8 cellular contexts compared by ENCODE assay signal in genomic region chr1:205226868-205227583, GRCh38. TPM values are rescaled to one million over a fixed set of nuclear protein-coding genes. Genes with fewer than 3 reads are reported as not detected.
DNase-seq lines count a peak whose midpoint lies in the region; ATAC-seq, FAIRE-seq and TF ChIP-seq lines count a peak whose summit lies in the region.

No MANE protein-coding gene starts in this region.

- H3K79me2 ChIP-seq in DOHH2 (ENCODE audit: control insufficient read depth, low read length) = no peaks in the 10 kb centered on the region

- peaks cover 56% of the 10 kb centered on the region for H3K27me3 ChIP-seq in DOHH2 (ENCODE audit: control insufficient read depth, low read length)
- no peaks in the 10 kb centered on the region for H3K27me3 ChIP-seq in suprapubic skin

- DNase-seq in NCI-H1048 (lab: John Stamatoyannopoulos, UW) (peak; percentile 18), astrocyte of the spinal cord (ENCODE audit: low read depth, low spot score) (peak; percentile 41), left kidney (ENCODE audit: low read depth, low spot score) (peak; percentile 41), suprapubic skin (ENCODE audit: low spot score in 2 of 2) (no peak), GM12892 (ENCODE audit: insufficient read length) (no peak), iPS-NIHi11 (ENCODE audit: low spot score) (no peak)

- no peak for TF ChIP-seq CTCF in DOHH2 (IDR thresholded peaks at IDR 0.05; ENCODE audit: low read depth, low read length, poor library complexity, severe bottlenecking)
- TF ChIP-seq CTCF in astrocyte of the spinal cord (IDR thresholded peaks at IDR 0.05; ENCODE audit: low read depth, low read length) = no peak
- no peak for TF ChIP-seq CTCF in suprapubic skin (IDR thresholded peaks at IDR 0.05)

- H3K4me2 ChIP-seq in DOHH2 (ENCODE audit: low read length) = peak overlapping the region; percentile 96

- ATAC-seq in HG03045 (IDR thresholded peaks at IDR 0.05; ENCODE audit: unreplicated experiment) = no peak

- H3K4me3 ChIP-seq in DOHH2 (ENCODE audit: low read length) (peak overlapping the region; percentile 78), astrocyte of the spinal cord (ENCODE audit: low read depth, low read length) (peak overlapping the region; percentile 66), suprapubic skin (peak overlapping the region; percentile 54)

- no peaks in the 10 kb centered on the region for H3K9me3 ChIP-seq in DOHH2 (ENCODE audit: control insufficient read depth, insufficient read depth, low read length)
- no peaks in the 10 kb centered on the region for H3K9me3 ChIP-seq in suprapubic skin

- H4K20me1 ChIP-seq in DOHH2 (ENCODE audit: control insufficient read depth, insufficient read depth, low read depth, low read length) = no peaks in the 10 kb centered on the region

- WGBS in suprapubic skin = 13% methylated on average over 8 of the region's 8 CpGs

- FAIRE-seq in GM12892 (lab: Jason Lieb, UNC) = no peak

- H3K27ac ChIP-seq in DOHH2 (ENCODE audit: low read depth, low read length) (no peak overlapping the region), suprapubic skin (peak overlapping the region; percentile 34)

- in situ Hi-C loops in astrocyte of the spinal cord (cut with HindIII; ENCODE audit: low sequenced_read_pairs) = no loop called here

- no peak for TF ChIP-seq EP300 in suprapubic skin (IDR thresholded peaks at IDR 0.05)

- TF ChIP-seq POLR2A in suprapubic skin (IDR thresholded peaks at IDR 0.05) = no peak
- TF ChIP-seq POLR2A in GM12892 (IDR thresholded peaks at IDR 0.05; ENCODE audit: low read depth, low read length) = no peak

- 0 out of 2 replicates have a peak, but pooled peaks cover 1% of the 10 kb centered on the region for H3F3A ChIP-seq in DOHH2 (ENCODE audit: control insufficient read depth, insufficient read depth)

- peaks cover 41% of the 10 kb centered on the region for H3K4me1 ChIP-seq in DOHH2 (ENCODE audit: control insufficient read depth, low read length)
- H3K4me1 ChIP-seq in suprapubic skin = peaks cover 47% of the 10 kb centered on the region

- H3K36me3 ChIP-seq in DOHH2 (ENCODE audit: control insufficient read depth, low read length) (no peaks in the 10 kb centered on the region), suprapubic skin (no peaks in the 10 kb centered on the region)

- no peaks in the 10 kb centered on the region for H3K9me2 ChIP-seq in DOHH2 (replicated peaks; ENCODE audit: control insufficient read depth, low read length)

RNA-seq across cellular contexts. Expression of gene TMCC2, which starts 0.7 kb away (rescaled TPM):
- 1 to 10 TPM; 3.1 to 4.3 (median 4.1) TPM for total RNA-seq in suprapubic skin
- 1.1 TPM for polyA plus RNA-seq in GM12892 (2012; ENCODE audit: missing spikeins)

RNA-seq across cellular contexts. Expression of gene DSTYK, which starts 15.5 kb away (rescaled TPM):
- 10 to 100 TPM; 12.3 to 19.5 (median 17.4) TPM for total RNA-seq in suprapubic skin
- polyA plus RNA-seq in GM12892 (2012; ENCODE audit: missing spikeins) = 2.0 TPM

Comparison
In these comparisons a context has a peak if more than half of its experiments do, and no peak if none do; other contexts are left out.
1. DNase-seq: peak in NCI-H1048 (single experiment), astrocyte of the spinal cord (single experiment) and left kidney (single experiment); none in suprapubic skin (0 of 2), GM12892 (single experiment) and iPS-NIHi11 (single experiment).
2. Peak in every context shown above with its lines, with median percentiles within 50 percentile points of each other: H3K4me3 ChIP-seq.